In genomic region chr17:15912416-15912955, GRCh38 we compare ENCODE assay signal across 28 cellular contexts. TPM values are rescaled to one million over a fixed set of nuclear protein-coding genes. Genes with fewer than 3 reads are reported as not detected.
"Had no signal": no experiment of that assay in that cellular context is flagged by ENCODE, and none has a peak within 500 bp of the region (broad histone marks: within the 10 kb centered on the region; RNA-seq: fewer than 3 reads in every experiment).

No MANE protein-coding gene starts in this region.

- DNase-seq: activated CD4-positive, alpha-beta T cell treated with anti-CD3 and anti-CD28 coated beads for 36 hours; activated CD4-positive, alpha-beta T cell treated with anti-CD3 and anti-CD28 coated beads, Interleukin-2, amount 50 U/mL, for 1 hour; activated CD8-positive, alpha-beta T cell treated with anti-CD3 and anti-CD28 coated beads for 36 hours; activated effector memory CD4-positive, alpha-beta T cell treated with anti-CD3 and anti-CD28 coated beads, Interleukin-2, amount 50 U/mL, for 16 hours; activated naive CD4-positive, alpha-beta T cell treated with Interleukin-2 at 50 U/mL for 16 hours; activated naive CD8-positive, alpha-beta T cell treated with anti-CD3 and anti-CD28 coated beads, Interleukin-2, amount 50 U/mL, for 24 hours; activated T-cell treated with anti-CD3 and anti-CD28 coated beads, Interleukin-2, amount 50 U/mL, for 24 hours; amniotic stem cell; body of pancreas; MG63; MV-4-11; NCI-H1105; NCI-H1436; NCI-H1930; NCI-H2171; NCI-H2227 treated with DMSO at 0.1 percent for 48 hours; NCI-H446 treated with DMSO at 0.1 percent for 48 hours; NCI-H524 treated with DMSO at 0.1 percent for 48 hours; NCI-H748 treated with DMSO at 0.1 percent for 48 hours; OCI-M1; RPMI8226; T-cell had no signal

- H3K4me3 ChIP-seq: ascending aorta, body of pancreas, MG63, SK-N-MC had no signal

- H3K9me3 ChIP-seq: ascending aorta, body of pancreas, MG63 had no signal

- H3K27me3 ChIP-seq: ascending aorta, body of pancreas, MG63 had no signal

- H3K27ac ChIP-seq: ascending aorta, body of pancreas, SK-N-MC, VCaP had no signal

- H3K4me1 ChIP-seq: ascending aorta had no signal

- H3K36me3 ChIP-seq: ascending aorta, MG63 had no signal

- ATAC-seq: activated CD4-positive, alpha-beta T cell treated with anti-CD3 and anti-CD28 coated beads for 36 hours; activated CD8-positive, alpha-beta T cell treated with anti-CD3 and anti-CD28 coated beads for 36 hours; activated naive CD4-positive, alpha-beta T cell treated with anti-CD3 and anti-CD28 coated beads, Interleukin-2, amount 50 U/mL, for 72 hours; activated naive CD8-positive, alpha-beta T cell treated with anti-CD3 and anti-CD28 coated beads, Interleukin-2, amount 50 U/mL, for 24 hours; body of pancreas; Panc1; Right ventricle myocardium inferior; T-cell had no signal

RNA-seq across cellular contexts. Expression of gene ADORA2B, which starts 32.4 kb away (rescaled TPM):
- total RNA-seq: ascending aorta had no signal
